Comparison of ENCODE assay signal across 8 cellular contexts in the genomic region with DNA sequence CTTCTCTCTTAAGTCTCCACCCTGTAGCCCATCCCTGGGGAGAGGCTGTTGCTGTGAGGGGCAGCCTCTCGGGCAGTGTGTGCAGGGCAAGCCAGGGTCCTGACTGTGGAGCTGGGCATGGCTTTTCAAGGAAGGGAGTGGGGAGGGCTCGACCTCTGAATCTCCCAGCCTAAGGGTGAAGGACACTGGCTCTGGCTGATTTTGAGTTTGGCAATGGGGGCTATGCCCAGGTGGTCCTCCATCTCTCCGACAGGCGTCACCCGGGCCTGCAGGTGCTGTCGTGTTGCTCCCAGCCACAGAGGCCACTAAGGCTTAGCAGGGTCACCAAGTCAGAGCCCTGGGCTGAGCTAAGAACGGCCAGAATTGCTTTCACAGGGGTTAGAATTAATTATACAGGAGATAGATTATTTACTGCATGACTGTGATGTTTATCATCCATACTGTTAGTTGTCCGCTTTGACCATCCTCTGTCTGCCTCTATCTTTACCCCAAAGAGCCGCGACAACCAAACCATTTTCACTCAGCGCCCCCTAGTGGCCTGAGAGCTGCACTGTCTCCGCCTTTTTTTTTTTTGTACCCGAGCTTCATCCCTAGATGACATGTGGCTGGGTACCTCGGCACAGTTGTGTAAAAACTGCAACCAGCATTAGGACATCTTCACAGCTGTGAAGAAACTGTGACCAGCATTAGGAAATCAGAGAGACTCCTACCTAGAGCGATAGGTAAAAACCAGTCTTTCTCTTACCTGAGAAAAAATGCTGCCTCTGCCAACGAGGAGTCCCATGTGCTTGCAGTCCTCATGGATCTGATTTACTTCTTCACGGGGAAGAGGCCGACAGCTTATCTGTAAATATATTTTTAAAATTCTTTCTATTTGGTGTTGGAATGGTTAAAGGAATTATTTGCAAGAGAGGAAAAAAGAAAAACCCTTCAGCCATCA. TPM values are rescaled to one million over a fixed set of nuclear protein-coding genes. Genes with fewer than 3 reads are reported as not detected.
DNase-seq lines count a peak whose midpoint lies in the region; ATAC-seq and TF ChIP-seq lines count a peak whose summit lies in the region.

No MANE protein-coding gene starts in this region.

- H3K9me3 ChIP-seq in lower lobe of right lung = no peaks in the 10 kb centered on the region

- ATAC-seq in GM18873 (IDR thresholded peaks at IDR 0.05; ENCODE audit: low FRiP score, unreplicated experiment) (peak; percentile 66), HG03175 (IDR thresholded peaks at IDR 0.05; ENCODE audit: unreplicated experiment) (peak; percentile 75), lower lobe of right lung (peak; percentile 74 to 79)

- intact Hi-C loops in lower lobe of right lung (cut with DNase I) = no loop called here

- TF ChIP-seq CTCF in choroid plexus epithelial cell (conservative IDR thresholded peaks at IDR 0.05; ENCODE audit: low read depth, low read length) = peak; percentile 91
- peak; percentile 91 for TF ChIP-seq CTCF in lower lobe of right lung (IDR thresholded peaks at IDR 0.05)

- H3K4me3 ChIP-seq in choroid plexus epithelial cell (ENCODE audit: low read depth, low read length) (no peak overlapping the region), lower lobe of right lung (no peak overlapping the region)

- DNase-seq in AG20443 (ENCODE audit: low spot score) (peak; percentile 79), NCI-H446 (lab: John Stamatoyannopoulos, UW) (peak; percentile 72 to 92), choroid plexus epithelial cell (ENCODE audit: low read depth) (peak; percentile 69), lower lobe of right lung (peak; percentile 49)
- peak; percentile 39 to 46 for DNase-seq in activated CD4-positive, alpha-beta T cell treated with anti-CD3 and anti-CD28 coated beads for 4 hours
- DNase-seq in stimulated activated CD8-positive, alpha-beta memory T cell treated with anti-CD3 and anti-CD28 coated beads, Interleukin-15, amount 100 ng/mL, for 24 hours (ENCODE audit: low read depth) = peak; percentile 46

- no peak overlapping the region for H3K27ac ChIP-seq in lower lobe of right lung

- no peaks in the 10 kb centered on the region for H3K27me3 ChIP-seq in lower lobe of right lung (ENCODE audit: low read depth)

- H3K36me3 ChIP-seq in lower lobe of right lung = no peaks in the 10 kb centered on the region

- H3K4me1 ChIP-seq in lower lobe of right lung = no peaks in the 10 kb centered on the region

RNA-seq across cellular contexts. Expression of a gene that starts 44.5 kb away (rescaled TPM):
- total RNA-seq in lower lobe of right lung = not detected
